In genomic region chr2:36967236-36967876, GRCh38 we compare ENCODE assay signal across 1 cellular context.
TF ChIP-seq lines count a peak whose summit lies in the region.

No MANE protein-coding gene starts in this region.

TF ChIP-seq in HepG2, 621 proteins besides CTCF, POLR2A, EP300 and RAD21 (continued from another document and continues in another):
- TF ChIP-seq TFE3 (CRISPR knock-in tag; IDR thresholded peaks at IDR 0.05) = no peak
- no peak for TF ChIP-seq ZNF746 (CRISPR knock-in tag; IDR thresholded peaks at IDR 0.05)
- 0 out of 2 replicates have a peak, but pooled peaks have one; percentile 50 for TF ChIP-seq HDAC2 (CRISPR knock-in tag; IDR thresholded peaks at IDR 0.05)
- no peak for TF ChIP-seq MAFK (conservative IDR thresholded peaks at IDR 0.05 in 1 of 2, IDR thresholded peaks at IDR 0.05 in 1 of 2; ENCODE audit: low read length in 2 of 2)
- no peak for TF ChIP-seq PRDM15 (CRISPR knock-in tag; IDR thresholded peaks at IDR 0.05)
- TF ChIP-seq, protein P1, sequence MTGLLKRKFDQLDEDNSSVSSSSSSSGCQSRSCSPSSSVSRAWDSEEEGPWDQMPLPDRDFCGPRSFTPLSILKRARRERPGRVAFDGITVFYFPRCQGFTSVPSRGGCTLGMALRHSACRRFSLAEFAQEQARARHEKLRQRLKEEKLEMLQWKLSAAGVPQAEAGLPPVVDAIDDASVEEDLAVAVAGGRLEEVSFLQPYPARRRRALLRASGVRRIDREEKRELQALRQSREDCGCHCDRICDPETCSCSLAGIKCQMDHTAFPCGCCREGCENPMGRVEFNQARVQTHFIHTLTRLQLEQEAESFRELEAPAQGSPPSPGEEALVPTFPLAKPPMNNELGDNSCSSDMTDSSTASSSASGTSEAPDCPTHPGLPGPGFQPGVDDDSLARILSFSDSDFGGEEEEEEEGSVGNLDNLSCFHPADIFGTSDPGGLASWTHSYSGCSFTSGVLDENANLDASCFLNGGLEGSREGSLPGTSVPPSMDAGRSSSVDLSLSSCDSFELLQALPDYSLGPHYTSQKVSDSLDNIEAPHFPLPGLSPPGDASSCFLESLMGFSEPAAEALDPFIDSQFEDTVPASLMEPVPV (CRISPR knock-in tag; IDR thresholded peaks at IDR 0.05) = no peak
- no peak; the same call in 1 of the 2 replicates for TF ChIP-seq SOX13 (IDR thresholded peaks at IDR 0.05)
- peak in 1 of 2 experiments; percentile 82; a peak in 2 of 4 replicates for TF ChIP-seq SOX13 (CRISPR knock-in tag; conservative IDR thresholded peaks at IDR 0.05 in 1 of 2, IDR thresholded peaks at IDR 0.05 in 1 of 2)
- TF ChIP-seq ZSCAN30 (CRISPR knock-in tag; IDR thresholded peaks at IDR 0.05) = no peak
- no peak for TF ChIP-seq ZNF879 (CRISPR knock-in tag; IDR thresholded peaks at IDR 0.05)
- TF ChIP-seq HMGA1 (CRISPR knock-in tag; conservative IDR thresholded peaks at IDR 0.05) = no peak
- TF ChIP-seq KLF12 (CRISPR knock-in tag; IDR thresholded peaks at IDR 0.05; ENCODE audit: borderline replicate concordance) = no peak; the same call in 1 of the 2 replicates
- 0 out of 2 replicates have a peak, but pooled peaks have one; percentile 16 for TF ChIP-seq HDAC1 (CRISPR knock-in tag; IDR thresholded peaks at IDR 0.05)
- TF ChIP-seq, protein P2, sequence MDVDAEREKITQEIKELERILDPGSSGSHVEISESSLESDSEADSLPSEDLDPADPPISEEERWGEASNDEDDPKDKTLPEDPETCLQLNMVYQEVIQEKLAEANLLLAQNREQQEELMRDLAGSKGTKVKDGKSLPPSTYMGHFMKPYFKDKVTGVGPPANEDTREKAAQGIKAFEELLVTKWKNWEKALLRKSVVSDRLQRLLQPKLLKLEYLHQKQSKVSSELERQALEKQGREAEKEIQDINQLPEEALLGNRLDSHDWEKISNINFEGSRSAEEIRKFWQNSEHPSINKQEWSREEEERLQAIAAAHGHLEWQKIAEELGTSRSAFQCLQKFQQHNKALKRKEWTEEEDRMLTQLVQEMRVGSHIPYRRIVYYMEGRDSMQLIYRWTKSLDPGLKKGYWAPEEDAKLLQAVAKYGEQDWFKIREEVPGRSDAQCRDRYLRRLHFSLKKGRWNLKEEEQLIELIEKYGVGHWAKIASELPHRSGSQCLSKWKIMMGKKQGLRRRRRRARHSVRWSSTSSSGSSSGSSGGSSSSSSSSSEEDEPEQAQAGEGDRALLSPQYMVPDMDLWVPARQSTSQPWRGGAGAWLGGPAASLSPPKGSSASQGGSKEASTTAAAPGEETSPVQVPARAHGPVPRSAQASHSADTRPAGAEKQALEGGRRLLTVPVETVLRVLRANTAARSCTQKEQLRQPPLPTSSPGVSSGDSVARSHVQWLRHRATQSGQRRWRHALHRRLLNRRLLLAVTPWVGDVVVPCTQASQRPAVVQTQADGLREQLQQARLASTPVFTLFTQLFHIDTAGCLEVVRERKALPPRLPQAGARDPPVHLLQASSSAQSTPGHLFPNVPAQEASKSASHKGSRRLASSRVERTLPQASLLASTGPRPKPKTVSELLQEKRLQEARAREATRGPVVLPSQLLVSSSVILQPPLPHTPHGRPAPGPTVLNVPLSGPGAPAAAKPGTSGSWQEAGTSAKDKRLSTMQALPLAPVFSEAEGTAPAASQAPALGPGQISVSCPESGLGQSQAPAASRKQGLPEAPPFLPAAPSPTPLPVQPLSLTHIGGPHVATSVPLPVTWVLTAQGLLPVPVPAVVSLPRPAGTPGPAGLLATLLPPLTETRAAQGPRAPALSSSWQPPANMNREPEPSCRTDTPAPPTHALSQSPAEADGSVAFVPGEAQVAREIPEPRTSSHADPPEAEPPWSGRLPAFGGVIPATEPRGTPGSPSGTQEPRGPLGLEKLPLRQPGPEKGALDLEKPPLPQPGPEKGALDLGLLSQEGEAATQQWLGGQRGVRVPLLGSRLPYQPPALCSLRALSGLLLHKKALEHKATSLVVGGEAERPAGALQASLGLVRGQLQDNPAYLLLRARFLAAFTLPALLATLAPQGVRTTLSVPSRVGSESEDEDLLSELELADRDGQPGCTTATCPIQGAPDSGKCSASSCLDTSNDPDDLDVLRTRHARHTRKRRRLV (CRISPR knock-in tag; IDR thresholded peaks at IDR 0.05) = no peak
- TF ChIP-seq MIER2 (CRISPR knock-in tag; IDR thresholded peaks at IDR 0.05) = no peak
- TF ChIP-seq ZNF207 (IDR thresholded peaks at IDR 0.05; ENCODE audit: borderline replicate concordance) = no peak
- no peak for TF ChIP-seq IKZF5 (CRISPR knock-in tag; IDR thresholded peaks at IDR 0.05)
- no peak for TF ChIP-seq ZBTB2 (CRISPR knock-in tag; IDR thresholded peaks at IDR 0.05; ENCODE audit: low read depth)
- peak; percentile 40; the same call in 1 of the 2 replicates for TF ChIP-seq GATAD1 (CRISPR knock-in tag; IDR thresholded peaks at IDR 0.05)
- TF ChIP-seq ZNF17 (CRISPR knock-in tag; IDR thresholded peaks at IDR 0.05) = no peak
- TF ChIP-seq CEBPB (IDR thresholded peaks at IDR 0.05; ENCODE audit: borderline replicate concordance, low read depth, low read length) = no peak
- TF ChIP-seq ZNF614 (CRISPR knock-in tag; IDR thresholded peaks at IDR 0.05; ENCODE audit: borderline replicate concordance) = 0 out of 2 replicates have a peak, but pooled peaks have one; percentile 16
- TF ChIP-seq NFKB2 (CRISPR knock-in tag; IDR thresholded peaks at IDR 0.05; ENCODE audit: borderline replicate concordance) = no peak
- no peak for TF ChIP-seq SUZ12 (IDR thresholded peaks at IDR 0.05; ENCODE audit: low read depth, low read length)
- TF ChIP-seq, protein P3, sequence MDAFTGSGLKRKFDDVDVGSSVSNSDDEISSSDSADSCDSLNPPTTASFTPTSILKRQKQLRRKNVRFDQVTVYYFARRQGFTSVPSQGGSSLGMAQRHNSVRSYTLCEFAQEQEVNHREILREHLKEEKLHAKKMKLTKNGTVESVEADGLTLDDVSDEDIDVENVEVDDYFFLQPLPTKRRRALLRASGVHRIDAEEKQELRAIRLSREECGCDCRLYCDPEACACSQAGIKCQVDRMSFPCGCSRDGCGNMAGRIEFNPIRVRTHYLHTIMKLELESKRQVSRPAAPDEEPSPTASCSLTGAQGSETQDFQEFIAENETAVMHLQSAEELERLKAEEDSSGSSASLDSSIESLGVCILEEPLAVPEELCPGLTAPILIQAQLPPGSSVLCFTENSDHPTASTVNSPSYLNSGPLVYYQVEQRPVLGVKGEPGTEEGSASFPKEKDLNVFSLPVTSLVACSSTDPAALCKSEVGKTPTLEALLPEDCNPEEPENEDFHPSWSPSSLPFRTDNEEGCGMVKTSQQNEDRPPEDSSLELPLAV (CRISPR knock-in tag; conservative IDR thresholded peaks at IDR 0.05; ENCODE audit: low read depth) = 0 out of 2 replicates have a peak, but pooled peaks have one; percentile 8
- 0 out of 2 replicates have a peak, but pooled peaks have one; percentile 1 for TF ChIP-seq ZSCAN12 (CRISPR knock-in tag; IDR thresholded peaks at IDR 0.05)
- TF ChIP-seq ZNF101 (CRISPR knock-in tag; IDR thresholded peaks at IDR 0.05; ENCODE audit: borderline replicate concordance, low read depth) = no peak
- no peak for TF ChIP-seq ZNF138 (CRISPR knock-in tag; IDR thresholded peaks at IDR 0.05; ENCODE audit: low read depth)
- no peak for TF ChIP-seq CREB1 (IDR thresholded peaks at IDR 0.05)
- TF ChIP-seq CREB1 (CRISPR knock-in tag; IDR thresholded peaks at IDR 0.05) = 0 out of 2 replicates have a peak, but pooled peaks have one; percentile 30
- no peak for TF ChIP-seq ZFP41 (CRISPR knock-in tag; IDR thresholded peaks at IDR 0.05; ENCODE audit: borderline replicate concordance)
- no peak for TF ChIP-seq ZZZ3 (CRISPR knock-in tag; IDR thresholded peaks at IDR 0.05; ENCODE audit: borderline replicate concordance)
- TF ChIP-seq ZFP37 (CRISPR knock-in tag; IDR thresholded peaks at IDR 0.05; ENCODE audit: borderline replicate concordance) = no peak
- TF ChIP-seq YEATS2 (CRISPR knock-in tag; IDR thresholded peaks at IDR 0.05; ENCODE audit: borderline replicate concordance) = 0 out of 2 replicates have a peak, but pooled peaks have one; percentile 23
- TF ChIP-seq BCL3 (CRISPR knock-in tag; IDR thresholded peaks at IDR 0.05) = no peak
- peak; percentile 54; the same call in 1 of the 2 replicates for TF ChIP-seq CREM (IDR thresholded peaks at IDR 0.05)
- TF ChIP-seq CREM (CRISPR knock-in tag; IDR thresholded peaks at IDR 0.05) = no peak
- no peak for TF ChIP-seq SYNCRIP (IDR thresholded peaks at IDR 0.05; ENCODE audit: insufficient read depth, low read depth, low read length)
- TF ChIP-seq PTBP1 (IDR thresholded peaks at IDR 0.05; ENCODE audit: low read depth, low read length, poor library complexity, severe bottlenecking) = no peak
- TF ChIP-seq HES4 (CRISPR knock-in tag; IDR thresholded peaks at IDR 0.05; ENCODE audit: borderline replicate concordance) = no peak
- no peak for TF ChIP-seq SRSF1 (optimal IDR thresholded peaks at IDR 0.05; ENCODE audit: low read depth, low read length)
- no peak for TF ChIP-seq GLI4 (CRISPR knock-in tag; IDR thresholded peaks at IDR 0.05; ENCODE audit: borderline replicate concordance)
- no peak for TF ChIP-seq HOXA3 (CRISPR knock-in tag; IDR thresholded peaks at IDR 0.05)
- TF ChIP-seq NPAS2 (CRISPR knock-in tag; IDR thresholded peaks at IDR 0.05; ENCODE audit: borderline replicate concordance) = no peak
